ENCODE assay signal across 24 cellular contexts in the genomic region with DNA sequence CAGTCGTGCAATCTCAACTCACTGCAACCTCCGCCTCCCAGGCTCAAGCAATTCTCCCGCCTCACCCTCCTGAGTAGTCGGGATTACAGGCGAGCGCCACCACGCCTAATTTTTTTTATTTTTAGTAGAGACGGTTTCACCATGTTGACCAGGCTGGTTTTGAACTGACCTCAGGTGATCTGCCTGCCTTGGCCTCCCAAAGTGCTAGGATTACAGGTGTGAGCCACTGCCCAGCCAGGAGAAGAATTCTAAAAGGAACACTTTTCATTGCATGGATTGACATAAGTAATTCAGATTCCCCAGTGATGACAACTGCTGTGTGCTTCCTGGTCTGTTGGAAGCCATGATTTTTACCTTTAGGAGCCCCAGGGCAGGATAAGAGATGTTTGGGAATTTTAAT. TPM values are rescaled to one million over a fixed set of nuclear protein-coding genes. Genes with fewer than 3 reads are reported as not detected.
DNase-seq lines count a peak whose midpoint lies in the region; ATAC-seq and TF ChIP-seq lines count a peak whose summit lies in the region.
"Had no signal": no experiment of that assay in that cellular context is flagged by ENCODE, and none has a peak within 500 bp of the region (broad histone marks: within the 10 kb centered on the region; RNA-seq: fewer than 3 reads in every experiment).

No MANE protein-coding gene starts in this region.

- no peaks in the 10 kb centered on the region for H3F3A ChIP-seq in neural cell (ENCODE audit: insufficient read depth, low read length, poor library complexity, severe bottlenecking)

- H2AFZ ChIP-seq in neural cell (ENCODE audit: low read depth, low read length) = no peak overlapping the region

- peaks cover 3 to 9% of the 10 kb centered on the region in 2 donors for H3K4me1 ChIP-seq in uterus

- H3K9ac ChIP-seq in neural cell (ENCODE audit: low read length) = peak overlapping the region; percentile 66

- no peaks in the 10 kb centered on the region for H4K20me1 ChIP-seq in neural cell (ENCODE audit: insufficient read depth)

- H3K36me3 ChIP-seq in neural cell (ENCODE audit: insufficient read depth, low read length) (no peaks in the 10 kb centered on the region), uterus (no peaks in the 10 kb centered on the region)

- no peaks in the 10 kb centered on the region for H3K9me2 ChIP-seq in neural cell (ENCODE audit: insufficient read depth, low read length)

- no peak for TF ChIP-seq RAD21 in neural cell (conservative IDR thresholded peaks at IDR 0.05)

- H3K4me3 ChIP-seq in epithelial cell of esophagus (ENCODE audit: low read length) (no peak overlapping the region), neural cell (ENCODE audit: low read length) (no peak overlapping the region), uterus (no peak overlapping the region), foreskin fibroblast (ENCODE audit: low read depth in 1 of 2, low read length in 2 of 2) (no peak overlapping the region)
- H3K4me3 ChIP-seq: Peyer's patch, skin epidermis, upper lobe of left lung had no signal

- peak; percentile 3 for DNase-seq in DMS53 (lab: John Stamatoyannopoulos, UW)
- no peak for DNase-seq in DMS53 treated with DMSO at 0.1 percent for 48 hours (lab: John Stamatoyannopoulos, UW; ENCODE audit: unreplicated experiment)
- peak; percentile 14 for DNase-seq in epithelial cell of esophagus (ENCODE audit: low read depth)
- DNase-seq in uterus = no peak
- no peak for DNase-seq in foreskin fibroblast
- no peak for DNase-seq in activated CD4-positive, alpha-beta T cell treated with anti-CD3 and anti-CD28 coated beads for 1 hour
- DNase-seq: 8988T; activated naive CD4-positive, alpha-beta T cell treated with Interleukin-2 at 50 U/mL for 16 hours; activated T-cell treated with anti-CD3 and anti-CD28 coated beads, Interleukin-2, amount 50 U/mL, for 72 hours; CD4-positive, alpha-beta T cell; effector CD4-positive, alpha-beta T cell; foreskin keratinocyte; left colon; NCI-H1092; NCI-H187; NCI-H526 treated with DMSO at 0.1 percent for 48 hours; Peyer's patch; SHP77 treated with DMSO at 0.1 percent for 48 hours; stimulated activated CD4-positive, alpha-beta T cell treated with anti-CD3 and anti-CD28 coated beads, Interleukin-1b, Interleukin-23, amount 100 ng/mL, for 48 hours; T-helper 9 cell; upper lobe of left lung had no signal

- TF ChIP-seq POLR2A in uterus (IDR thresholded peaks at IDR 0.05) = no peak

- H3K27me3 ChIP-seq in neural cell (ENCODE audit: insufficient read depth, low read depth, low read length) (no peaks in the 10 kb centered on the region), uterus (no peaks in the 10 kb centered on the region)
- H3K27me3 ChIP-seq: foreskin keratinocyte, Peyer's patch, upper lobe of left lung had no signal

- H3K27ac ChIP-seq in neural cell (ENCODE audit: low read length) (peak overlapping the region; percentile 91), uterus (peak overlapping the region; percentile 76 to 96)
- H3K27ac ChIP-seq: foreskin keratinocyte, Peyer's patch had no signal

- TF ChIP-seq CTCF in epithelial cell of esophagus (IDR thresholded peaks at IDR 0.05; ENCODE audit: insufficient read depth, low read depth, low read length, missing control alignments) (no peak), neural cell (IDR thresholded peaks at IDR 0.05; ENCODE audit: poor library complexity, severe bottlenecking) (no peak), uterus (IDR thresholded peaks at IDR 0.05) (no peak), foreskin fibroblast (IDR thresholded peaks at IDR 0.05; ENCODE audit: low read depth, low read length) (no peak)

- intact Hi-C loops in uterus (cut with DNase I; ENCODE audit: low total_unique reads) = no loop called here

- no peaks in the 10 kb centered on the region for H3K79me2 ChIP-seq in neural cell (replicated peaks; ENCODE audit: insufficient read depth, low read length)

- no peak overlapping the region for H3K4me2 ChIP-seq in neural cell (ENCODE audit: low read length)

- ATAC-seq in SK-N-SH treated with all-trans-retinoic acid at 6 μM for 48 hours = no peak
- ATAC-seq: activated T-cell treated with anti-CD3 and anti-CD28 coated beads, Interleukin-2, amount 50 U/mL, for 72 hours; foreskin keratinocyte; left colon had no signal

- H3K9me3 ChIP-seq in neural cell (ENCODE audit: low read length) (no peaks in the 10 kb centered on the region), uterus (no peaks in the 10 kb centered on the region)
- H3K9me3 ChIP-seq: Peyer's patch, upper lobe of left lung had no signal

- no peak for TF ChIP-seq EP300 in neural cell (conservative IDR thresholded peaks at IDR 0.05; ENCODE audit: poor library complexity, severe bottlenecking)

TF ChIP-seq in neural cell, 6 proteins besides CTCF, POLR2A, EP300 and RAD21:
- TF ChIP-seq POLR2AphosphoS5 (IDR thresholded peaks at IDR 0.05) (no peak), EZH2 (IDR thresholded peaks at IDR 0.05; ENCODE audit: borderline replicate concordance, insufficient read depth, low read length, poor library complexity, severe bottlenecking) (no peak), TAF1 (IDR thresholded peaks at IDR 0.05; ENCODE audit: low read depth) (no peak), SMC3 (conservative IDR thresholded peaks at IDR 0.05; ENCODE audit: poor library complexity) (no peak), MXI1 (conservative IDR thresholded peaks at IDR 0.05; ENCODE audit: poor library complexity, severe bottlenecking) (no peak)
- TF ChIP-seq, protein P1, sequence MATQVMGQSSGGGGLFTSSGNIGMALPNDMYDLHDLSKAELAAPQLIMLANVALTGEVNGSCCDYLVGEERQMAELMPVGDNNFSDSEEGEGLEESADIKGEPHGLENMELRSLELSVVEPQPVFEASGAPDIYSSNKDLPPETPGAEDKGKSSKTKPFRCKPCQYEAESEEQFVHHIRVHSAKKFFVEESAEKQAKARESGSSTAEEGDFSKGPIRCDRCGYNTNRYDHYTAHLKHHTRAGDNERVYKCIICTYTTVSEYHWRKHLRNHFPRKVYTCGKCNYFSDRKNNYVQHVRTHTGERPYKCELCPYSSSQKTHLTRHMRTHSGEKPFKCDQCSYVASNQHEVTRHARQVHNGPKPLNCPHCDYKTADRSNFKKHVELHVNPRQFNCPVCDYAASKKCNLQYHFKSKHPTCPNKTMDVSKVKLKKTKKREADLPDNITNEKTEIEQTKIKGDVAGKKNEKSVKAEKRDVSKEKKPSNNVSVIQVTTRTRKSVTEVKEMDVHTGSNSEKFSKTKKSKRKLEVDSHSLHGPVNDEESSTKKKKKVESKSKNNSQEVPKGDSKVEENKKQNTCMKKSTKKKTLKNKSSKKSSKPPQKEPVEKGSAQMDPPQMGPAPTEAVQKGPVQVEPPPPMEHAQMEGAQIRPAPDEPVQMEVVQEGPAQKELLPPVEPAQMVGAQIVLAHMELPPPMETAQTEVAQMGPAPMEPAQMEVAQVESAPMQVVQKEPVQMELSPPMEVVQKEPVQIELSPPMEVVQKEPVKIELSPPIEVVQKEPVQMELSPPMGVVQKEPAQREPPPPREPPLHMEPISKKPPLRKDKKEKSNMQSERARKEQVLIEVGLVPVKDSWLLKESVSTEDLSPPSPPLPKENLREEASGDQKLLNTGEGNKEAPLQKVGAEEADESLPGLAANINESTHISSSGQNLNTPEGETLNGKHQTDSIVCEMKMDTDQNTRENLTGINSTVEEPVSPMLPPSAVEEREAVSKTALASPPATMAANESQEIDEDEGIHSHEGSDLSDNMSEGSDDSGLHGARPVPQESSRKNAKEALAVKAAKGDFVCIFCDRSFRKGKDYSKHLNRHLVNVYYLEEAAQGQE (IDR thresholded peaks at IDR 0.05; ENCODE audit: borderline replicate concordance) = no peak

TF ChIP-seq in SK-N-SH treated with all-trans-retinoic acid at 6 μM for 48 hours, 23 proteins besides CTCF, POLR2A, EP300 and RAD21 (continues in another document):
- TF ChIP-seq, protein P2, sequence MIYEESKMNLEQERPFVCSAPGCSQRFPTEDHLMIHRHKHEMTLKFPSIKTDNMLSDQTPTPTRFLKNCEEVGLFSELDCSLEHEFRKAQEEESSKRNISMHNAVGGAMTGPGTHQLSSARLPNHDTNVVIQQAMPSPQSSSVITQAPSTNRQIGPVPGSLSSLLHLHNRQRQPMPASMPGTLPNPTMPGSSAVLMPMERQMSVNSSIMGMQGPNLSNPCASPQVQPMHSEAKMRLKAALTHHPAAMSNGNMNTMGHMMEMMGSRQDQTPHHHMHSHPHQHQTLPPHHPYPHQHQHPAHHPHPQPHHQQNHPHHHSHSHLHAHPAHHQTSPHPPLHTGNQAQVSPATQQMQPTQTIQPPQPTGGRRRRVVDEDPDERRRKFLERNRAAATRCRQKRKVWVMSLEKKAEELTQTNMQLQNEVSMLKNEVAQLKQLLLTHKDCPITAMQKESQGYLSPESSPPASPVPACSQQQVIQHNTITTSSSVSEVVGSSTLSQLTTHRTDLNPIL (CRISPR knock-in tag; IDR thresholded peaks at IDR 0.05; ENCODE audit: low read depth) = no peak
- no peak for TF ChIP-seq ARNTL (CRISPR knock-in tag; IDR thresholded peaks at IDR 0.05; ENCODE audit: borderline replicate concordance, low read depth)
- no peak for TF ChIP-seq ZC3H10 (CRISPR knock-in tag; IDR thresholded peaks at IDR 0.05)
- no peak for TF ChIP-seq ZNF565 (CRISPR knock-in tag; conservative IDR thresholded peaks at IDR 0.05; ENCODE audit: low read depth)
- TF ChIP-seq PPARA (CRISPR knock-in tag; IDR thresholded peaks at IDR 0.05; ENCODE audit: borderline replicate concordance) = no peak
- no peak for TF ChIP-seq ISL1 (CRISPR knock-in tag; IDR thresholded peaks at IDR 0.05)
- no peak for TF ChIP-seq ESRRG (CRISPR knock-in tag; IDR thresholded peaks at IDR 0.05)
- TF ChIP-seq ZFP30 (CRISPR knock-in tag; IDR thresholded peaks at IDR 0.05) = no peak
- TF ChIP-seq, protein P3, sequence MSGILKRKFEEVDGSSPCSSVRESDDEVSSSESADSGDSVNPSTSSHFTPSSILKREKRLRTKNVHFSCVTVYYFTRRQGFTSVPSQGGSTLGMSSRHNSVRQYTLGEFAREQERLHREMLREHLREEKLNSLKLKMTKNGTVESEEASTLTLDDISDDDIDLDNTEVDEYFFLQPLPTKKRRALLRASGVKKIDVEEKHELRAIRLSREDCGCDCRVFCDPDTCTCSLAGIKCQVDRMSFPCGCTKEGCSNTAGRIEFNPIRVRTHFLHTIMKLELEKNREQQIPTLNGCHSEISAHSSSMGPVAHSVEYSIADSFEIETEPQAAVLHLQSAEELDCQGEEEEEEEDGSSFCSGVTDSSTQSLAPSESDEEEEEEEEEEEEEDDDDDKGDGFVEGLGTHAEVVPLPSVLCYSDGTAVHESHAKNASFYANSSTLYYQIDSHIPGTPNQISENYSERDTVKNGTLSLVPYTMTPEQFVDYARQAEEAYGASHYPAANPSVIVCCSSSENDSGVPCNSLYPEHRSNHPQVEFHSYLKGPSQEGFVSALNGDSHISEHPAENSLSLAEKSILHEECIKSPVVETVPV (CRISPR knock-in tag; IDR thresholded peaks at IDR 0.05) = no peak
- TF ChIP-seq BACH2 (CRISPR knock-in tag; IDR thresholded peaks at IDR 0.05; ENCODE audit: borderline replicate concordance) = no peak
- no peak for TF ChIP-seq GLIS3 (CRISPR knock-in tag; IDR thresholded peaks at IDR 0.05)
- TF ChIP-seq OSR1 (CRISPR knock-in tag; IDR thresholded peaks at IDR 0.05) = no peak

RNA-seq across cellular contexts. Expression of a gene that starts 22.1 kb away (rescaled TPM):
- polyA plus RNA-seq in neural cell = 17.1 and 17.9 TPM in 2 replicates
- 20.9 and 23.3 TPM in 2 replicates for polyA minus RNA-seq in neural cell
- 10 to 100 TPM; 13.1 to 48.4 (median 20.4) TPM for total RNA-seq in uterus

RNA-seq across cellular contexts. Expression of a gene that starts 22.2 kb away (rescaled TPM):
- 8.9 and 9.9 TPM in 2 replicates for polyA plus RNA-seq in neural cell
- polyA minus RNA-seq in neural cell = 21.4 and 24.0 TPM in 2 replicates
- 1 to 10 TPM in 3 of 4 donors, under 1 TPM in 1; 0.29 to 7.9 (median 2.5) TPM for total RNA-seq in uterus

Comparison
In these comparisons a context has a peak if more than half of its experiments do, and no peak if none do; other contexts are left out.
1. DNase-seq: peak in DMS53 (single experiment) and epithelial cell of esophagus (single experiment); none in DMS53 treated with DMSO at 0.1 percent for 48 hours (single experiment), uterus (0 of 2), foreskin fibroblast (0 of 2) and activated CD4-positive, alpha-beta T cell treated with anti-CD3 and anti-CD28 coated beads for 1 hour (single experiment).